ENCODE assay signal across 8 cellular contexts in the genomic region with DNA sequence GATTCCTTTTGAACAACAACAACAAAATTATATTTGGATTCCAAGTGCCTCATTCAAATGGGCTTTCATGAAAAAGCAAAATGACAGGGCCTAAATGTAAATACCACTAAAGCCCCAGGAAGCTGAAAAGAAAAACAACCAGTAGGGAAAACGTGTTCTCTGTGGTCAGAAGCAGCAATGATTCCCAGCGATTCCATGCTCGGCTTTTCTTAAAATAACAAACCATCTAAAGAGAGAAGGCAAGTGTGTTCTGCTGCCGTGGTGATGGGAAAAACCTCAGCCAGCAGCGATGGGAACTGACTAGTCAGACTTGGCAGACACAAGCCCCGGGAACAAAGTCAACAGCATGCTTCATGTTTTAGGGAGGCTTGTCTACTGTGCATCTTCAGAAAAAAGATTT.
DNase-seq lines count a peak whose midpoint lies in the region; ATAC-seq and TF ChIP-seq lines count a peak whose summit lies in the region.

No MANE protein-coding gene starts in this region.

- no peaks in the 10 kb centered on the region for H3K9me2 ChIP-seq in Karpas-422 (replicated peaks; ENCODE audit: insufficient read depth, low read length)

- no peaks in the 10 kb centered on the region for H4K20me1 ChIP-seq in Karpas-422 (ENCODE audit: insufficient read depth, low read depth, low read length)

- H3K4me3 ChIP-seq in epithelial cell of proximal tubule (ENCODE audit: low read depth, low read length) (peak overlapping the region; percentile 1), aorta (ENCODE audit: low read length in 2 of 2) (peak overlapping the region in 1 of 2 donors; percentile 41), Karpas-422 (ENCODE audit: low read length) (no peak overlapping the region)

- TF ChIP-seq CTCF in epithelial cell of proximal tubule (conservative IDR thresholded peaks at IDR 0.05; ENCODE audit: low read depth, low read length) = no peak

- DNase-seq in NCI-H2107 treated with DMSO at 0.1 percent for 48 hours (lab: John Stamatoyannopoulos, UW; ENCODE audit: unreplicated experiment) (peak; percentile 40), NCI-H2107 (lab: John Stamatoyannopoulos, UW) (no peak), epithelial cell of proximal tubule (ENCODE audit: low read depth) (peak; percentile 90), middle frontal gyrus (ENCODE audit: extremely low spot score, low spot score) (peak; percentile 69), aorta (peak; percentile 80 to 83), Karpas-422 (no peak)

- H3K9ac ChIP-seq in Karpas-422 (ENCODE audit: low read length) = no peak overlapping the region

- WGBS in aorta, 2 donors = 3 to 6% methylated on average over 6 of the region's 6 CpGs

- H3K4me1 ChIP-seq in aorta (ENCODE audit: control insufficient read depth in 1 of 2, insufficient read depth in 2 of 2, low read length in 2 of 2) = no peaks in the 10 kb centered on the region
- no peaks in the 10 kb centered on the region for H3K4me1 ChIP-seq in Karpas-422 (ENCODE audit: low read length)

- intact Hi-C loops in aorta (cut with DNase I) = no loop called here

- H3K36me3 ChIP-seq in aorta (ENCODE audit: control insufficient read depth in 1 of 2, insufficient read depth in 2 of 2, low read length in 1 of 2) (no peaks in the 10 kb centered on the region), Karpas-422 (ENCODE audit: insufficient read depth, low read length) (no peaks in the 10 kb centered on the region)

- H3K9me3 ChIP-seq in aorta (ENCODE audit: control insufficient read depth, low read length) (no peaks in the 10 kb centered on the region), Karpas-422 (ENCODE audit: low read length) (no peaks in the 10 kb centered on the region)

- no peaks in the 10 kb centered on the region for H3K27me3 ChIP-seq in aorta (ENCODE audit: control insufficient read depth in 1 of 2, insufficient read depth in 2 of 2, low read length in 1 of 2)
- no peaks in the 10 kb centered on the region for H3K27me3 ChIP-seq in Karpas-422 (ENCODE audit: low read length)

- no peaks in the 10 kb centered on the region for H3K79me2 ChIP-seq in Karpas-422 (ENCODE audit: low read length)

- no peak overlapping the region for H2AFZ ChIP-seq in Karpas-422 (ENCODE audit: low read length)

- peak; percentile 87 for ATAC-seq in aorta (ENCODE audit: low FRiP score)
- no peak for ATAC-seq in HG03139 (IDR thresholded peaks at IDR 0.05; ENCODE audit: unreplicated experiment)
- ATAC-seq in GM21717 (IDR thresholded peaks at IDR 0.05; ENCODE audit: unreplicated experiment) = no peak

- no peak overlapping the region for H3K4me2 ChIP-seq in Karpas-422 (ENCODE audit: low read depth, low read length, poor library complexity, severe bottlenecking)

- H3K27ac ChIP-seq in aorta (ENCODE audit: low read depth in 1 of 2, low read length in 2 of 2) = peak overlapping the region in 1 of 2 donors; percentile 71
- H3K27ac ChIP-seq in Karpas-422 (ENCODE audit: low read length) = no peak overlapping the region

Comparison
In these comparisons a context has a peak if more than half of its experiments do, and no peak if none do; other contexts are left out.
1. DNase-seq: peak in NCI-H2107 treated with DMSO at 0.1 percent for 48 hours (single experiment), epithelial cell of proximal tubule (single experiment), middle frontal gyrus (single experiment) and aorta (2 of 2); none in NCI-H2107 (single experiment) and Karpas-422 (single experiment).